Comparison of ENCODE assay signal across 12 cellular contexts in genomic region chr14:69666112-69666511, GRCh38. TPM values are rescaled to one million over a fixed set of nuclear protein-coding genes. Genes with fewer than 3 reads are reported as not detected.
A peak's percentile ranks its signal among the peaks of the same experiment; 100 is the strongest.
DNase-seq lines count a peak whose midpoint lies in the region; ATAC-seq, FAIRE-seq and TF ChIP-seq lines count a peak whose summit lies in the region.
"Had no signal": no experiment of that assay in that cellular context is flagged by ENCODE, and none has a peak within 500 bp of the region (broad histone marks: within the 10 kb centered on the region; RNA-seq: fewer than 3 reads in every experiment).

No MANE protein-coding gene starts in this region.

- intact Hi-C loops in PC-9 (cut with micrococcal nuclease; ENCODE audit: unreplicated experiment) (no loop called here), GM12878 (cut with micrococcal nuclease; ENCODE audit: unreplicated experiment) (loop anchor here (2.0 kb wide), 1 partner anchor 15 kb away; no protein-coding TSS in a partner anchor), lower lobe of right lung (cut with DNase I) (no loop called here)

- H3K27ac ChIP-seq in PC-9 (peak overlapping the region; percentile 35), GM12878 (ENCODE audit: control insufficient read depth, insufficient read depth) (peak overlapping the region; percentile 88), lower lobe of right lung (peak overlapping the region; percentile 63), subcutaneous abdominal adipose tissue (ENCODE audit: low read depth, low read length) (peak overlapping the region; percentile 56)

- H3K9ac ChIP-seq in GM12878 (ENCODE audit: control insufficient read depth, insufficient read depth, low read length) (no peak overlapping the region), subcutaneous abdominal adipose tissue (ENCODE audit: low read length in 5 of 5) (peak overlapping the region in 1 of 5 donors; percentile 4)

- H3K36me3 ChIP-seq in PC-9 (ENCODE audit: low read depth) (no peaks in the 10 kb centered on the region), GM12878 (ENCODE audit: control insufficient read depth in 2 of 2, insufficient read depth in 2 of 2, low read length in 1 of 2) (peaks cover 3 to 24% of the 10 kb centered on the region in 2 experiments; a peak in 3 of 4 replicates), lower lobe of right lung (peaks cover 5% of the 10 kb centered on the region), subcutaneous abdominal adipose tissue (ENCODE audit: control insufficient read depth in 5 of 5, insufficient read depth in 5 of 5, low read length in 5 of 5) (no peaks in the 10 kb centered on the region)

- POLR2A ChIA-PET in PC-9 (lab: Charles Lee; ENCODE audit: unreplicated experiment) (no interaction called here), GM12878 (lab: Charles Lee) (interaction anchor here (0.8 to 1.6 kb wide), 2 partner anchors 36 to 54 kb away, joined by 4 read pairs; no protein-coding TSS in a partner anchor)

- no peaks in the 10 kb centered on the region for H3K9me2 ChIP-seq in PC-9 (ENCODE audit: insufficient read depth)

- SMC1A ChIA-PET in GM12878 (lab: Charles Lee; ENCODE audit: uncharacterized antibody, unreplicated experiment): interaction anchor here (0.6 to 5.0 kb wide), 4 partner anchors 15 to 64 kb away, joined by 3 to 57 read pairs (median 4); no protein-coding TSS in a partner anchor

- ATAC-seq in GM12878 (no peak), lower lobe of right lung (no peak), GM18511 (IDR thresholded peaks at IDR 0.05; ENCODE audit: unreplicated experiment) (no peak)
- ATAC-seq: HCT116 had no signal

- H3K27me3 ChIP-seq in PC-9 (ENCODE audit: insufficient read depth, low read depth) (no peaks in the 10 kb centered on the region), GM12878 (replicated peaks in 1 of 2; ENCODE audit: control insufficient read depth in 2 of 2, insufficient read depth in 2 of 2, low read length in 1 of 2) (no peaks in the 10 kb centered on the region), lower lobe of right lung (ENCODE audit: low read depth) (no peaks in the 10 kb centered on the region), subcutaneous abdominal adipose tissue (ENCODE audit: control insufficient read depth in 5 of 5, insufficient read depth in 4 of 5, low read length in 5 of 5) (no peaks in the 10 kb centered on the region)

- WGBS in GM12878 (ENCODE audit: insufficient coverage, insufficient replicate concordance, low lambda C conversion rate, missing lambda C conversion rate): 63% methylated on average over 3 of the region's 3 CpGs

- CTCF ChIA-PET in PC-9 (lab: Charles Lee): no interaction called here
- CTCF ChIA-PET in GM12878 (lab: Yijun Ruan, JAX): interaction anchor here (1.0 to 1.5 kb wide), 4 partner anchors 13 to 80 kb away, joined by 3 to 6 read pairs (median 3); no protein-coding TSS in a partner anchor

- no peak for TF ChIP-seq RAD21 in GM12878 (IDR thresholded peaks at IDR 0.05; ENCODE audit: insufficient read depth, low read depth, low read length)

- peaks cover 29% of the 10 kb centered on the region; the same call in 1 of the 2 replicates for H3F3A ChIP-seq in PC-9 (ENCODE audit: insufficient read depth, low read depth)

- no peak overlapping the region for H3K4me3 ChIP-seq in PC-9
- H3K4me3 ChIP-seq in GM12878: no peak overlapping the region
- no peak overlapping the region for H3K4me3 ChIP-seq in lower lobe of right lung
- H3K4me3 ChIP-seq in subcutaneous abdominal adipose tissue (ENCODE audit: low read depth in 1 of 5, low read length in 5 of 5): no peak overlapping the region

- H3K4me1 ChIP-seq in PC-9 (replicated peaks; ENCODE audit: insufficient read depth): peaks cover 41% of the 10 kb centered on the region
- H3K4me1 ChIP-seq in GM12878 (ENCODE audit: control insufficient read depth, insufficient read depth, low read length): peaks cover 58% of the 10 kb centered on the region
- peaks cover 96% of the 10 kb centered on the region for H3K4me1 ChIP-seq in lower lobe of right lung
- peaks cover 11 to 78% (median 50%) of the 10 kb centered on the region in 5 donors for H3K4me1 ChIP-seq in subcutaneous abdominal adipose tissue (ENCODE audit: control insufficient read depth in 5 of 5, insufficient read depth in 5 of 5, low read length in 5 of 5)

- TF ChIP-seq CTCF in PC-9 (conservative IDR thresholded peaks at IDR 0.05) (no peak), GM12878 (IDR thresholded peaks at IDR 0.05 in 2 of 3, conservative IDR thresholded peaks at IDR 0.05 in 1 of 3; ENCODE audit: control insufficient read depth in 2 of 3, extremely low read depth in 1 of 3, insufficient read depth in 1 of 3, low read depth in 3 of 3, low read length in 3 of 3) (no peak), lower lobe of right lung (IDR thresholded peaks at IDR 0.05) (no peak)

- no peak for TF ChIP-seq POLR2A in GM12878 (IDR thresholded peaks at IDR 0.05; ENCODE audit: low read depth, low read length)

- H2AFZ ChIP-seq in PC-9: no peak overlapping the region
- H2AFZ ChIP-seq in GM12878 (ENCODE audit: control insufficient read depth, low read depth, low read length): no peak overlapping the region

- RAD21 ChIA-PET in GM12878 (lab: Charles Lee; ENCODE audit: unreplicated experiment): interaction anchor here (0.9 to 2.1 kb wide), 3 partner anchors 16 to 61 kb away, joined by 3 to 7 read pairs (median 3); no protein-coding TSS in a partner anchor

- no peak for FAIRE-seq in GM12878 (lab: Jason Lieb, UNC)
- FAIRE-seq: small intestine had no signal

- DNase-seq in PC-9: peak in 1 of 2 experiments; percentile 3
- DNase-seq in GM12878 (ENCODE audit: low read depth, low spot score): no peak
- DNase-seq in lower lobe of right lung: no peak
- DNase-seq in medulla oblongata (ENCODE audit: extremely low spot score): no peak
- DNase-seq in activated CD4-positive, CD25-positive, alpha-beta regulatory T cell treated with anti-CD3 and anti-CD28 coated beads, Interleukin-2, amount 50 U/mL, for 72 hours: no peak
- DNase-seq in stimulated activated CD4-positive, alpha-beta T cell treated with anti-CD3 and anti-CD28 coated beads, Interleukin-12 subunit alpha, Interleukin-12 subunit beta, amount 100 ng/mL, for 4 hours: no peak
- DNase-seq: head of caudate nucleus, NCI-H2107, small intestine had no signal

- in situ Hi-C loops in GM12878 (cut with MboI): loop anchor here (10.0 kb wide), 1 partner anchor 51 kb away; the partner anchor contains the start of gene SUSD6

- H3K9me3 ChIP-seq in PC-9 (ENCODE audit: insufficient read depth, low read depth) (no peaks in the 10 kb centered on the region), GM12878 (replicated peaks; ENCODE audit: control insufficient read depth, insufficient read depth, low read length) (no peaks in the 10 kb centered on the region; the same call in 2 of the 3 replicates), lower lobe of right lung (no peaks in the 10 kb centered on the region), subcutaneous abdominal adipose tissue (ENCODE audit: control insufficient read depth in 5 of 5, low read length in 5 of 5) (no peaks in the 10 kb centered on the region)

- no peaks in the 10 kb centered on the region for H4K20me1 ChIP-seq in PC-9 (ENCODE audit: insufficient read depth)
- no peaks in the 10 kb centered on the region for H4K20me1 ChIP-seq in GM12878 (ENCODE audit: control insufficient read depth, insufficient read depth)

- BruUV-seq in PC-9 (replicated peaks; lab: Mats Ljungman, UMichigan): no TSS peak
- no TSS peak for BruUV-seq in GM12878 (replicated peaks; lab: Mats Ljungman, UMichigan)

- H3K79me2 ChIP-seq in PC-9 (ENCODE audit: low read depth): no peaks in the 10 kb centered on the region
- peaks cover 83% of the 10 kb centered on the region for H3K79me2 ChIP-seq in GM12878 (ENCODE audit: control insufficient read depth, insufficient read depth, low read length)

- no peak overlapping the region for H3K4me2 ChIP-seq in PC-9
- no peak overlapping the region for H3K4me2 ChIP-seq in GM12878 (ENCODE audit: control insufficient read depth, insufficient read depth)

- TF ChIP-seq EP300 in GM12878 (IDR thresholded peaks at IDR 0.05; ENCODE audit: borderline replicate concordance in 1 of 2, control insufficient read depth in 1 of 2, low read depth in 2 of 2, low read length in 2 of 2): no peak

TF ChIP-seq in GM12878, 131 proteins besides CTCF, POLR2A, EP300 and RAD21 (continues in another document):
- TF ChIP-seq IKZF1 (conservative IDR thresholded peaks at IDR 0.05) (no peak), MEF2A (IDR thresholded peaks at IDR 0.05; ENCODE audit: insufficient read depth, low read depth, low read length) (no peak), MEF2B (IDR thresholded peaks at IDR 0.05; ENCODE audit: partially characterized antibody, poor library complexity, severe bottlenecking) (no peak), BHLHE40 (IDR thresholded peaks at IDR 0.05; ENCODE audit: borderline replicate concordance in 1 of 2, low read depth in 2 of 2, low read length in 1 of 2) (no peak), LARP7 (IDR thresholded peaks at IDR 0.05) (no peak), PAX5 (IDR thresholded peaks at IDR 0.05; ENCODE audit: borderline replicate concordance, low read depth, low read length) (no peak), HCFC1 (IDR thresholded peaks at IDR 0.05; ENCODE audit: low read length) (no peak), SMC3 (IDR thresholded peaks at IDR 0.05; ENCODE audit: borderline replicate concordance, low read length) (no peak), NFXL1 (IDR thresholded peaks at IDR 0.05; ENCODE audit: borderline replicate concordance) (no peak), ZNF217 (IDR thresholded peaks at IDR 0.05) (no peak), CREB1 (IDR thresholded peaks at IDR 0.05; ENCODE audit: low read depth) (no peak), CHD2 (IDR thresholded peaks at IDR 0.05; ENCODE audit: borderline replicate concordance, low read depth, low read length) (no peak)

RNA-seq across cellular contexts. Expression of gene SUSD6, which starts 54.7 kb away (rescaled TPM):
- total RNA-seq in PC-9 (2021) (24.1 and 43.3 TPM in 2 replicates), GM12878 (2014; rRNA removed) (6.9 and 8.3 TPM in 2 replicates), GM12878 (2014; rRNA removed; fragmentation: Illumina TruSeq; extraction: Trizol) (11.0 and 11.1 TPM in 2 replicates), GM12878 (2021) (39.8 and 40.1 TPM in 2 replicates), lower lobe of right lung (80.1 TPM)
- 59.8 and 61.3 TPM in 2 replicates for total RNA-seq in GM12878 (2013; cell fraction: nucleolus; rRNA removed)
- 18.4 TPM for polyA plus RNA-seq in GM12878 (2011; ENCODE audit: low read depth)
- polyA plus RNA-seq in GM12878 (2011; rRNA removed) (11.3 and 16.7 TPM in 2 replicates), GM12878 (2014; fragmentation: Illumina TruSeq; extraction: Trizol) (19.4 and 23.7 TPM in 2 replicates), GM12878 (2014; fragmentation: Nextera tagmentation; extraction: Ambion mirVana) (1 to 10 TPM; 6.6 to 9.4 TPM), GM12878 (2014; rRNA removed) (25.8 and 31.1 TPM in 2 replicates), GM12878 (2016; fragmentation: Nextera tagmentation; extraction: Ambion mirVana) (10 to 100 TPM; 27.1 to 33.7 TPM)
- 13.8 and 14.1 TPM in 2 replicates for polyA plus RNA-seq in GM12878 (2011; cell fraction: cytosol; rRNA removed)
- 38.9 and 46.9 TPM in 2 replicates for polyA plus RNA-seq in GM12878 (2011; cell fraction: nucleus; rRNA removed)
- polyA plus RNA-seq in GM12878 (2012): 23.6 and 27.7 TPM in 2 replicates
- polyA minus RNA-seq in GM12878 (2011; rRNA and poly(A)+ RNA removed): 17.6 and 19.5 TPM in 2 replicates
- 5.1 and 5.6 TPM in 2 replicates for polyA minus RNA-seq in GM12878 (2011; cell fraction: cytosol; rRNA and poly(A)+ RNA removed)
- 14.9 and 32.6 TPM in 2 replicates for polyA minus RNA-seq in GM12878 (2011; cell fraction: nucleus; rRNA and poly(A)+ RNA removed)

Comparison
In these comparisons a context has a peak if more than half of its experiments do, and no peak if none do; other contexts are left out.
1. H3K27ac ChIP-seq: peak in every context shown above with its lines; median percentile 88 in GM12878; 63 in lower lobe of right lung; 56 in subcutaneous abdominal adipose tissue; 35 in PC-9.